In the genomic region with DNA sequence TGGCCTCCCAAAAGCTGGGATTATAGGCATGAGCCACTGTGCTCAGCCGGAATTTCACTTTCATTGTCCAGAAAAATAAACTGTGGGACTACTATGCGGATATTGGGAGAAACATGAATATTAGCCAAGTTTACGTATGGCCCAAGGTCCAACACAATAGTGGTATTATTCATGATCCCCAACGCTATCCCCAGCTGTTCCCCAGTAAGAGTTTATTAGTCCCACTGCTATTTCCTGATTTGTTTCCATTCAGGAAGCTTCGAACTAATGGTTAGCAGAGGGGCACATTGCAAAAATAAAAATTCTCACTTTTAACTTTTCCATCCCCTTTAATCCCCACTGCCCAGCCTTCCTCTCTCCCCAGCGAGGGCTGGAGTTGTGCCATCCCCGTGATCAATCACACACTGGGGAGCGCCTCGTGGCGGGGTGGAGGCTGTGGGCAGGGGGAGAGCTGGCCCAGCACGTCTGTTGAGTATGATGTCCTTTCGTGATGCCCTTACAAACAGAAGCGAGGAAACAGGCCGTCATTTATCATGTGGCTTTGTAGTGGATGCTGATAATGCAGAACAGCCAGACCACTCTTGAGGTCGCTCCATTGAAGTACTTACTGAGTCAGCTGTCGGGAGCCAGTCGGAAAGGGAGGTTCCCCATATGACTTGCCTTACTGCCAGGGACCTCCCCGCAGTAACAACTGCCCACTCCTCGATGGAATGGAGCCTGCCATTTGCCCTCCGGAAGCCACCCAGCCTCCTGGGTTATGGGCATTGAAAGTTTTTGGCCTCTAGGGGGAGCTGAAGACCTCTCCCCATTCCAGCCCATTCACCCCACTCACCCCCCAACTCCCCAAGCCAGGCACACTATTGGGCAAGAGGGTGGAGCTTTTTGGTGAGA, we compare ENCODE assay signal across 11 cellular contexts.
A peak's percentile ranks its signal among the peaks of the same experiment; 100 is the strongest.
DNase-seq lines count a peak whose midpoint lies in the region; ATAC-seq and TF ChIP-seq lines count a peak whose summit lies in the region.
"Had no signal": no experiment of that assay in that cellular context is flagged by ENCODE, and none has a peak within 500 bp of the region (broad histone marks: within the 10 kb centered on the region; RNA-seq: fewer than 3 reads in every experiment).

No MANE protein-coding gene starts in this region.

- H3K9me2 ChIP-seq in PC-3 (replicated peaks; ENCODE audit: low read length), result no peaks in the 10 kb centered on the region

- no peak overlapping the region for H3K4me2 ChIP-seq in PC-3 (ENCODE audit: low read length)
- H3K4me2 ChIP-seq: BLaER1 treated with 17β-estradiol and CSF1 and Interleukin-3, amounts not matched to agents 10 nM and 100 nM had no signal

- ATAC-seq in activated CD8-positive, alpha-beta T cell treated with anti-CD3 and anti-CD28 coated beads for 36 hours, result no peak
- ATAC-seq in activated CD8-positive, alpha-beta T cell treated with anti-CD3 and anti-CD28 coated beads, Interleukin-2, amount 10 ng/mL, durations not matched to agents 7 days and 5 days, result no peak
- ATAC-seq in PC-3, result no peak; the same call in 1 of the 2 replicates
- no peak for ATAC-seq in GM21381 (IDR thresholded peaks at IDR 0.05; ENCODE audit: unreplicated experiment)
- no peak for ATAC-seq in GM21528 (IDR thresholded peaks at IDR 0.05; ENCODE audit: low FRiP score, unreplicated experiment)

- H3K27me3 ChIP-seq in PC-3 (ENCODE audit: low read length), result no peaks in the 10 kb centered on the region
- H3K27me3 ChIP-seq: BLaER1 treated with 17β-estradiol and CSF1 and Interleukin-3, amounts not matched to agents 10 nM and 100 nM had no signal

- H3K4me1 Mint-ChIP-seq in activated CD8-positive, alpha-beta T cell treated with anti-CD3 and anti-CD28 coated beads for 36 hours (ENCODE audit: low read depth), result no peaks in the 10 kb centered on the region
- H3K4me1 Mint-ChIP-seq in activated CD8-positive, alpha-beta T cell treated with anti-CD3 and anti-CD28 coated beads, Interleukin-2, amount 10 ng/mL, durations not matched to agents 7 days and 5 days (ENCODE audit: low read depth), result no peaks in the 10 kb centered on the region

- H3K9me3 ChIP-seq in PC-3 (ENCODE audit: low read length), result no peaks in the 10 kb centered on the region
- H3K9me3 ChIP-seq: HAP-1 had no signal

- no peak overlapping the region for H3K4me3 Mint-ChIP-seq in activated CD8-positive, alpha-beta T cell treated with anti-CD3 and anti-CD28 coated beads for 36 hours
- H3K4me3 Mint-ChIP-seq in activated CD8-positive, alpha-beta T cell treated with anti-CD3 and anti-CD28 coated beads, Interleukin-2, amount 10 ng/mL, durations not matched to agents 7 days and 5 days, result no peak overlapping the region

- H3K27ac Mint-ChIP-seq in activated CD8-positive, alpha-beta T cell treated with anti-CD3 and anti-CD28 coated beads for 36 hours, result no peak overlapping the region
- H3K27ac Mint-ChIP-seq in activated CD8-positive, alpha-beta T cell treated with anti-CD3 and anti-CD28 coated beads, Interleukin-2, amount 10 ng/mL, durations not matched to agents 7 days and 5 days, result no peak overlapping the region

- no peaks in the 10 kb centered on the region for H3K9me3 Mint-ChIP-seq in activated CD8-positive, alpha-beta T cell treated with anti-CD3 and anti-CD28 coated beads for 36 hours
- H3K9me3 Mint-ChIP-seq in activated CD8-positive, alpha-beta T cell treated with anti-CD3 and anti-CD28 coated beads, Interleukin-2, amount 10 ng/mL, durations not matched to agents 7 days and 5 days (ENCODE audit: insufficient read depth), result no peaks in the 10 kb centered on the region

- H3F3A ChIP-seq in PC-3 (ENCODE audit: low read length, unreplicated experiment), result no peaks in the 10 kb centered on the region

- H3K27ac ChIP-seq in PC-3 (ENCODE audit: low read length), result no peak overlapping the region
- peak overlapping the region; percentile 39 for H3K27ac ChIP-seq in substantia nigra (ENCODE audit: low read depth, low read length, poor library complexity, severe bottlenecking)
- H3K27ac ChIP-seq: BLaER1 treated with 17β-estradiol and CSF1 and Interleukin-3, amounts not matched to agents 10 nM and 100 nM had no signal

- peaks cover 4% of the 10 kb centered on the region for H3K27me3 Mint-ChIP-seq in activated CD8-positive, alpha-beta T cell treated with anti-CD3 and anti-CD28 coated beads for 36 hours
- H3K27me3 Mint-ChIP-seq in activated CD8-positive, alpha-beta T cell treated with anti-CD3 and anti-CD28 coated beads, Interleukin-2, amount 10 ng/mL, durations not matched to agents 7 days and 5 days (ENCODE audit: low read depth), result no peaks in the 10 kb centered on the region

- DNase-seq in activated CD8-positive, alpha-beta T cell treated with anti-CD3 and anti-CD28 coated beads for 36 hours, result peak; percentile 2
- DNase-seq in activated CD8-positive, alpha-beta T cell treated with anti-CD3 and anti-CD28 coated beads, Interleukin-2, amount 10 ng/mL, durations not matched to agents 7 days and 5 days, result no peak
- DNase-seq in PC-3, result peak; percentile 38
- peak; percentile 17 for DNase-seq in fibroblast of pulmonary artery (ENCODE audit: low read depth)
- DNase-seq in substantia nigra (lab: John Stamatoyannopoulos, UW), result peak in 18 of 49 donors; percentile 1 to 42 (median 11)
- no peak for DNase-seq in GM19238 (ENCODE audit: insufficient read length, low spot score)
- DNase-seq: NCI-H345 had no signal

- no peak overlapping the region for H2AFZ ChIP-seq in PC-3 (ENCODE audit: low read length)

- CTCF ChIA-PET in activated CD8-positive, alpha-beta T cell treated with anti-CD3 and anti-CD28 coated beads for 36 hours (lab: Charles Lee), result interaction anchor here (1.0 to 2.1 kb wide), 4 partner anchors 20 to 314 kb away, joined by 3 to 6 read pairs (median 3); no protein-coding TSS in a partner anchor
- CTCF ChIA-PET in activated CD8-positive, alpha-beta T cell treated with anti-CD3 and anti-CD28 coated beads, Interleukin-2, amount 10 ng/mL, durations not matched to agents 7 days and 5 days (lab: Charles Lee), result interaction anchor here (0.7 kb wide), 1 partner anchor 13 kb away, joined by 3 read pairs; no protein-coding TSS in a partner anchor
- CTCF ChIA-PET in PC-3 (lab: Charles Lee), result no interaction called here

- H3K9ac ChIP-seq in PC-3 (ENCODE audit: low read length), result no peak overlapping the region
- H3K9ac ChIP-seq: BLaER1 treated with 17β-estradiol and CSF1 and Interleukin-3, amounts not matched to agents 10 nM and 100 nM had no signal

- no peaks in the 10 kb centered on the region for H3K79me2 ChIP-seq in PC-3 (ENCODE audit: low read length)

- POLR2A ChIA-PET in activated CD8-positive, alpha-beta T cell treated with anti-CD3 and anti-CD28 coated beads for 36 hours (lab: Charles Lee), result no interaction called here
- POLR2A ChIA-PET in activated CD8-positive, alpha-beta T cell treated with anti-CD3 and anti-CD28 coated beads, Interleukin-2, amount 10 ng/mL, durations not matched to agents 7 days and 5 days (lab: Charles Lee), result no interaction called here
- POLR2A ChIA-PET in PC-3 (lab: Charles Lee; ENCODE audit: unreplicated experiment), result no interaction called here

- H3K36me3 Mint-ChIP-seq in activated CD8-positive, alpha-beta T cell treated with anti-CD3 and anti-CD28 coated beads for 36 hours (ENCODE audit: low read depth), result no peaks in the 10 kb centered on the region
- no peaks in the 10 kb centered on the region for H3K36me3 Mint-ChIP-seq in activated CD8-positive, alpha-beta T cell treated with anti-CD3 and anti-CD28 coated beads, Interleukin-2, amount 10 ng/mL, durations not matched to agents 7 days and 5 days (ENCODE audit: low read depth)

- intact Hi-C loops in activated CD8-positive, alpha-beta T cell treated with anti-CD3 and anti-CD28 coated beads for 36 hours (cut with micrococcal nuclease), result no loop called here
- intact Hi-C loops in PC-3 (cut with micrococcal nuclease), result no loop called here

- H3K36me3 ChIP-seq in PC-3 (ENCODE audit: low read depth, low read length), result no peaks in the 10 kb centered on the region
- H3K36me3 ChIP-seq: BLaER1 treated with 17β-estradiol and CSF1 and Interleukin-3, amounts not matched to agents 10 nM and 100 nM; HAP-1 had no signal

- H4K20me1 ChIP-seq in PC-3 (ENCODE audit: low read length), result no peaks in the 10 kb centered on the region
- H4K20me1 ChIP-seq: BLaER1 treated with 17β-estradiol and CSF1 and Interleukin-3, amounts not matched to agents 10 nM and 100 nM had no signal

- peak; percentile 38 for TF ChIP-seq CTCF in activated CD8-positive, alpha-beta T cell treated with anti-CD3 and anti-CD28 coated beads for 36 hours (IDR thresholded peaks at IDR 0.05)
- TF ChIP-seq CTCF in PC-3 (conservative IDR thresholded peaks at IDR 0.05; ENCODE audit: low read depth, low read length), result peak; percentile 68
- TF ChIP-seq CTCF in fibroblast of pulmonary artery (IDR thresholded peaks at IDR 0.05; ENCODE audit: low read length, missing control alignments), result peak; percentile 52

- H3K4me3 ChIP-seq in PC-3 (ENCODE audit: low read length), result no peak overlapping the region
- H3K4me3 ChIP-seq in fibroblast of pulmonary artery (replicated peaks; ENCODE audit: low read depth, low read length), result no peak overlapping the region
- H3K4me3 ChIP-seq: BLaER1 treated with 17β-estradiol and CSF1 and Interleukin-3, amounts not matched to agents 10 nM and 100 nM; HAP-1 had no signal

- BruUV-seq in PC-3 (replicated peaks; lab: Mats Ljungman, UMichigan), result no TSS peak

- peaks cover 9% of the 10 kb centered on the region for H3K4me1 ChIP-seq in PC-3 (ENCODE audit: insufficient read depth, low read length)
- H3K4me1 ChIP-seq: HAP-1 had no signal

Comparison
In these comparisons a context has a peak if more than half of its experiments do, and no peak if none do; other contexts are left out.
1. DNase-seq: peak in activated CD8-positive, alpha-beta T cell treated with anti-CD3 and anti-CD28 coated beads for 36 hours (single experiment), PC-3 (single experiment) and fibroblast of pulmonary artery (single experiment); none in activated CD8-positive, alpha-beta T cell treated with anti-CD3 and anti-CD28 coated beads, Interleukin-2, amount 10 ng/mL, durations not matched to agents 7 days and 5 days (single experiment) and GM19238 (single experiment).
2. Peak in every context shown above with its lines, with median percentiles within 50 percentile points of each other: CTCF ChIP-seq.